Comparison of ENCODE assay signal across 9 cellular contexts in genomic region chr5:122726990-122727616, GRCh38. TPM values are rescaled to one million over a fixed set of nuclear protein-coding genes. Genes with fewer than 3 reads are reported as not detected.
A peak's percentile ranks its signal among the peaks of the same experiment; 100 is the strongest.
DNase-seq lines count a peak whose midpoint lies in the region; ATAC-seq and TF ChIP-seq lines count a peak whose summit lies in the region.
"Had no signal": no experiment of that assay in that cellular context is flagged by ENCODE, and none has a peak within 500 bp of the region (broad histone marks: within the 10 kb centered on the region; RNA-seq: fewer than 3 reads in every experiment).

No MANE protein-coding gene starts in this region.

- H3K36me3 ChIP-seq in suprapubic skin (no peaks in the 10 kb centered on the region), tibial artery (no peaks in the 10 kb centered on the region)
- H3K36me3 ChIP-seq: lower lobe of right lung had no signal

- H3K4me3 ChIP-seq in suprapubic skin (no peak overlapping the region), tibial artery (no peak overlapping the region)
- H3K4me3 ChIP-seq: lower lobe of right lung had no signal

- WGBS in suprapubic skin: 60% methylated on average over 5 of the region's 5 CpGs

- DNase-seq in Caki2 (ENCODE audit: low read depth) (peak; percentile 4), fibroblast of gingiva (ENCODE audit: low read depth) (peak; percentile 57), NCI-H1092 treated with DMSO at 0.1 percent for 48 hours (lab: John Stamatoyannopoulos, UW) (no peak), suprapubic skin (ENCODE audit: low spot score in 2 of 2) (no peak), tibial artery (no peak), SKM-1 (lab: John Stamatoyannopoulos, UW; ENCODE audit: unreplicated experiment) (no peak)
- DNase-seq: lower lobe of right lung had no signal

- H3K9me3 ChIP-seq in suprapubic skin (no peaks in the 10 kb centered on the region), tibial artery (no peaks in the 10 kb centered on the region)
- H3K9me3 ChIP-seq: lower lobe of right lung had no signal

- H3K27me3 ChIP-seq in suprapubic skin (no peaks in the 10 kb centered on the region), tibial artery (no peaks in the 10 kb centered on the region)

- TF ChIP-seq POLR2A in suprapubic skin (IDR thresholded peaks at IDR 0.05): no peak

- no peak for TF ChIP-seq EP300 in suprapubic skin (IDR thresholded peaks at IDR 0.05)

- intact Hi-C loops in tibial artery (cut with DNase I; ENCODE audit: low total_unique reads): no loop called here

- H3K27ac ChIP-seq in suprapubic skin: no peak overlapping the region
- H3K27ac ChIP-seq in tibial artery: no peak overlapping the region
- H3K27ac ChIP-seq: lower lobe of right lung had no signal

- in situ Hi-C loops in Caki2 (cut with HindIII; ENCODE audit: low pct_unique_long_range_greater_than_20kb, low sequenced_read_pairs): no loop called here

- peaks cover 12% of the 10 kb centered on the region for H3K4me1 ChIP-seq in suprapubic skin
- H3K4me1 ChIP-seq in tibial artery: peaks cover 0 to 3% (median 0%) of the 10 kb centered on the region in 4 donors
- H3K4me1 ChIP-seq: lower lobe of right lung had no signal

- TF ChIP-seq CTCF in suprapubic skin (IDR thresholded peaks at IDR 0.05) (no peak), tibial artery (IDR thresholded peaks at IDR 0.05) (no peak)

- ATAC-seq in GM21423 (IDR thresholded peaks at IDR 0.05; ENCODE audit: unreplicated experiment): peak; percentile 29
- ATAC-seq in HG03565 (IDR thresholded peaks at IDR 0.05; ENCODE audit: unreplicated experiment): peak; percentile 63
- ATAC-seq: lower lobe of right lung had no signal

RNA-seq across cellular contexts. Expression of gene SNX2, which starts 47.8 kb away (rescaled TPM):
- total RNA-seq in Caki2 (2014; rRNA removed; shearing (Covaris generic); ENCODE audit: low replicate concordance): 32.4 and 41.4 TPM in 2 replicates
- total RNA-seq in suprapubic skin: 10 to 100 TPM; 33.8 to 60.3 (median 45.4) TPM

Comparison
In these comparisons a context has a peak if more than half of its experiments do, and no peak if none do; other contexts are left out.
1. DNase-seq: peak in Caki2 (single experiment) and fibroblast of gingiva (single experiment); none in NCI-H1092 treated with DMSO at 0.1 percent for 48 hours (single experiment), suprapubic skin (0 of 2), tibial artery (0 of 2) and SKM-1 (single experiment).